In the genomic region with DNA sequence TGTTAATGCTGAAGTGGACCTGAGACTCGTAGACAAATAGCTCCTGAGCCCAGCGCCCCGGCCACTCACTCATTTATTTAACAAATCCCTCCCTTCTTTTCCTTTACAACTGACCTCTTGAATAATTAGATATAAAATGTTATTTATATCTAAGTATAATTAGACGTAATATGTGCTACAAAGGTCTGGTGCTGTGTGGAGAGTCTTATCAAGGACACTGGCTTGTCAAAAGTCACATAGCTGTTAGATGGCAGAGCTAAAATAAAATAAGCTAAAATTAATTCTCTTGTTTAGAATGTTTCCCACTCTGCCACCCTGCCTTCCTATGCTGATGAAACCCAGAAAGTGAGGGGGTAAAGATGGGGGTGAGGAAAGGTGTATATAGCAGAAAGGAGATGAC, we compare ENCODE assay signal across 22 cellular contexts.
A peak's percentile ranks its signal among the peaks of the same experiment; 100 is the strongest.
DNase-seq lines count a peak whose midpoint lies in the region; ATAC-seq and TF ChIP-seq lines count a peak whose summit lies in the region.
"Had no signal": no experiment of that assay in that cellular context is flagged by ENCODE, and none has a peak within 500 bp of the region (broad histone marks: within the 10 kb centered on the region; RNA-seq: fewer than 3 reads in every experiment).

No MANE protein-coding gene starts in this region.

- no peaks in the 10 kb centered on the region for H4K20me1 ChIP-seq in smooth muscle cell (ENCODE audit: low read depth)
- H4K20me1 ChIP-seq: BLaER1 treated with 17β-estradiol and CSF1 and Interleukin-3, amounts not matched to agents 10 nM and 100 nM had no signal

- DNase-seq in Right ventricle myocardium superior, result peak; percentile 40
- no peak for DNase-seq in heart right ventricle
- peak; percentile 37 for DNase-seq in left ventricle myocardium superior
- DNase-seq in smooth muscle cell (lab: John Stamatoyannopoulos, UW; ENCODE audit: unreplicated experiment), result no peak
- no peak for DNase-seq in ecto neural progenitor cell (ENCODE audit: low spot score)
- no peak for DNase-seq in T-helper 2 cell
- no peak for DNase-seq in RWPE1 (ENCODE audit: low spot score)
- DNase-seq: 8988T; ACHN; AML-193; BE2C; CD4-positive, alpha-beta T cell; CD8-positive, alpha-beta memory T cell; DMS 273 treated with DMSO at 0.1 percent for 48 hours; DMS53; DMS79 treated with DMSO at 0.1 percent for 48 hours; GF-D8; GOT3; HFFc6 had no signal

- no peaks in the 10 kb centered on the region for H3K79me2 ChIP-seq in smooth muscle cell (ENCODE audit: low read depth)

- H3K4me2 ChIP-seq in smooth muscle cell, result peak overlapping the region; percentile 23
- H3K4me2 ChIP-seq: A549 had no signal

- no peak overlapping the region for H2AFZ ChIP-seq in smooth muscle cell (ENCODE audit: low read depth)

- H3K9ac ChIP-seq in smooth muscle cell (ENCODE audit: low read depth), result no peak overlapping the region
- H3K9ac ChIP-seq: BLaER1 treated with 17β-estradiol and CSF1 and Interleukin-3, amounts not matched to agents 10 nM and 100 nM had no signal

- H3K4me1 ChIP-seq in heart right ventricle, result peaks cover 0 to 30% (median 5%) of the 10 kb centered on the region in 9 donors
- H3K4me1 ChIP-seq in smooth muscle cell (ENCODE audit: low read depth), result peaks cover 3% of the 10 kb centered on the region
- H3K4me1 ChIP-seq: A549, HAP-1 had no signal

- CTCF ChIA-PET in RWPE1 (lab: Yijun Ruan, JAX), result interaction anchor here (0.6 kb wide), 1 partner anchor 1535 kb away, joined by 3 read pairs; no protein-coding TSS in a partner anchor

- no peaks in the 10 kb centered on the region for H3K9me3 ChIP-seq in heart right ventricle
- no peaks in the 10 kb centered on the region for H3K9me3 ChIP-seq in smooth muscle cell (replicated peaks; ENCODE audit: low read depth)
- H3K9me3 ChIP-seq: A549, BE2C, HAP-1 had no signal

- no peaks in the 10 kb centered on the region for H3K27me3 ChIP-seq in heart right ventricle
- H3K27me3 ChIP-seq in smooth muscle cell (ENCODE audit: low read depth), result no peaks in the 10 kb centered on the region
- H3K27me3 ChIP-seq: BE2C; BLaER1 treated with 17β-estradiol and CSF1 and Interleukin-3, amounts not matched to agents 10 nM and 100 nM had no signal

- no peak for TF ChIP-seq CTCF in heart right ventricle (IDR thresholded peaks at IDR 0.05)
- no peak for TF ChIP-seq CTCF in smooth muscle cell (IDR thresholded peaks at IDR 0.05; ENCODE audit: borderline replicate concordance, insufficient read depth, poor library complexity, severe bottlenecking)
- TF ChIP-seq CTCF in RWPE1 (conservative IDR thresholded peaks at IDR 0.05; ENCODE audit: low read depth), result no peak

- H3K4me3 ChIP-seq in heart right ventricle (no peak overlapping the region), smooth muscle cell (no peak overlapping the region)
- H3K4me3 ChIP-seq: A549; BLaER1 treated with 17β-estradiol and CSF1 and Interleukin-3, amounts not matched to agents 10 nM and 100 nM; HAP-1 had no signal

- intact Hi-C loops in Right ventricle myocardium superior (cut with DNase I) (no loop called here), heart right ventricle (cut with DNase I) (no loop called here), left ventricle myocardium superior (cut with micrococcal nuclease) (no loop called here)

- H3K27ac ChIP-seq in heart right ventricle (peak overlapping the region in 9 of 10 donors; percentile 2 to 67 (median 36)), smooth muscle cell (ENCODE audit: low read depth) (no peak overlapping the region), RWPE1 (no peak overlapping the region)
- H3K27ac ChIP-seq: A549; BLaER1 treated with 17β-estradiol and CSF1 and Interleukin-3, amounts not matched to agents 10 nM and 100 nM had no signal

- POLR2A ChIA-PET in RWPE1 (lab: Yijun Ruan, JAX; ENCODE audit: low non-redundant PET), result no interaction called here

- peak; percentile 84 for ATAC-seq in Right ventricle myocardium superior (ENCODE audit: poor library complexity)
- ATAC-seq in heart right ventricle, result peak in 6 of 8 donors; percentile 42 to 87 (median 62)
- ATAC-seq in left ventricle myocardium superior, result peak; percentile 89
- ATAC-seq: A549 had no signal

- H3K36me3 ChIP-seq in heart right ventricle (no peaks in the 10 kb centered on the region), smooth muscle cell (ENCODE audit: low read depth) (no peaks in the 10 kb centered on the region)
- H3K36me3 ChIP-seq: BE2C; BLaER1 treated with 17β-estradiol and CSF1 and Interleukin-3, amounts not matched to agents 10 nM and 100 nM; HAP-1 had no signal

- WGBS in heart right ventricle, 2 donors, result 45 to 62% methylated on average over 4 of the region's 4 CpGs
- WGBS in smooth muscle cell (ENCODE audit: low lambda C conversion rate), result 94% methylated on average over 4 of the region's 4 CpGs

- H3F3A ChIP-seq in smooth muscle cell (ENCODE audit: low read depth), result peaks cover 4% of the 10 kb centered on the region

Comparison
In these comparisons a context has a peak if more than half of its experiments do, and no peak if none do; other contexts are left out.
1. DNase-seq: peak in Right ventricle myocardium superior (single experiment) and left ventricle myocardium superior (single experiment); none in heart right ventricle (0 of 2), smooth muscle cell (single experiment), ecto neural progenitor cell (single experiment), T-helper 2 cell (0 of 5) and RWPE1 (single experiment).
2. H3K27ac ChIP-seq: peak in heart right ventricle (9 of 10); none in smooth muscle cell (single experiment) and RWPE1 (single experiment).
3. Peak in every context shown above with its lines, with median percentiles within 50 percentile points of each other: ATAC-seq.